In genomic region chr18:37361223-37362157, GRCh38 we compare ENCODE assay signal across 18 cellular contexts.
A peak's percentile ranks its signal among the peaks of the same experiment; 100 is the strongest.
DNase-seq lines count a peak whose midpoint lies in the region; ATAC-seq and TF ChIP-seq lines count a peak whose summit lies in the region.
"Had no signal": no experiment of that assay in that cellular context is flagged by ENCODE, and none has a peak within 500 bp of the region (broad histone marks: within the 10 kb centered on the region; RNA-seq: fewer than 3 reads in every experiment).

No MANE protein-coding gene starts in this region.

- H3K4me3 ChIP-seq in BLaER1 treated with 17β-estradiol and CSF1 and Interleukin-3, amounts not matched to agents 10 nM and 100 nM, result no peak overlapping the region
- H3K4me3 ChIP-seq in MG63 (no peak overlapping the region), iPS-20b (ENCODE audit: low read length) (peak overlapping the region; percentile 40; the same call in 1 of the 2 replicates)
- H3K4me3 ChIP-seq: hepatocyte, SJSA1 had no signal

- H3K27ac ChIP-seq in BLaER1 treated with 17β-estradiol and CSF1 and Interleukin-3, amounts not matched to agents 10 nM and 100 nM, result no peak overlapping the region
- H3K27ac ChIP-seq in iPS-20b (ENCODE audit: low read length), result no peak overlapping the region
- H3K27ac ChIP-seq in CD4-positive, alpha-beta T cell (ENCODE audit: low read depth, low read length), result no peak overlapping the region
- H3K27ac ChIP-seq: hepatocyte, SJSA1 had no signal

- no peak for TF ChIP-seq CTCF in omental fat pad (IDR thresholded peaks at IDR 0.05)
- TF ChIP-seq CTCF in CD4-positive, alpha-beta T cell (IDR thresholded peaks at IDR 0.05), result no peak

- peaks cover 0 to 21% (median 12%) of the 10 kb centered on the region in 11 experiments; a peak in 9 of 22 replicates for H3K27me3 ChIP-seq in BLaER1 treated with 17β-estradiol and CSF1 and Interleukin-3, amounts not matched to agents 10 nM and 100 nM
- H3K27me3 ChIP-seq in MG63 (no peaks in the 10 kb centered on the region), iPS-20b (ENCODE audit: insufficient read depth, low read length) (peaks cover 100% of the 10 kb centered on the region)
- H3K27me3 ChIP-seq in CD4-positive, alpha-beta T cell (ENCODE audit: control insufficient read depth, insufficient read depth, low read length), result peaks cover 23% of the 10 kb centered on the region
- H3K27me3 ChIP-seq: SJSA1 had no signal

- H3K36me3 ChIP-seq in BLaER1 treated with 17β-estradiol and CSF1 and Interleukin-3, amounts not matched to agents 10 nM and 100 nM, result no peaks in the 10 kb centered on the region
- H3K36me3 ChIP-seq in MG63 (no peaks in the 10 kb centered on the region), iPS-20b (ENCODE audit: insufficient read depth, low read depth, low read length) (no peaks in the 10 kb centered on the region)
- H3K36me3 ChIP-seq: SJSA1 had no signal

- intact Hi-C loops in CD4-positive, alpha-beta T cell (cut with DNase I, micrococcal nuclease), result no loop called here

- peak; percentile 26 for DNase-seq in MG63
- peak; percentile 98 for DNase-seq in NCI-H69 (lab: John Stamatoyannopoulos, UW)
- DNase-seq in NOMO-1 treated with dmso at 0.1 percent for 144 hours (lab: John Stamatoyannopoulos, UW; ENCODE audit: unreplicated experiment), result no peak
- DNase-seq in omental fat pad (ENCODE audit: low spot score), result no peak
- no peak for DNase-seq in CD4-positive, alpha-beta T cell
- DNase-seq: activated B cell treated with CpG ODN at 0.5 μM for 24 hours; activated CD4-positive, alpha-beta memory T cell treated with anti-CD3 and anti-CD28 coated beads, Interleukin-2, amount 10 ng/mL, durations not matched to agents 7 days and 5 days; activated T-cell treated with anti-CD3 and anti-CD28 coated beads, Interleukin-2, amount 50 U/mL, for 4 hours; NCI-H446; retina had no signal

- ATAC-seq in omental fat pad (ENCODE audit: low FRiP score), result no peak
- no peak for ATAC-seq in CD4-positive, alpha-beta T cell (ENCODE audit: poor library complexity)
- ATAC-seq in HG02623 (IDR thresholded peaks at IDR 0.05; ENCODE audit: unreplicated experiment), result no peak
- ATAC-seq: activated naive CD4-positive, alpha-beta T cell treated with anti-CD3 and anti-CD28 coated beads, Interleukin-2, amount 50 U/mL, for 72 hours; activated T-cell treated with anti-CD3 and anti-CD28 coated beads, Interleukin-2, amount 50 U/mL, for 4 hours; HCT116; stimulated activated memory B cell treated with anti-CD40 and anti-IgM and Interleukin-4, amounts not matched to agents 10 μg/mL and 1 μg/mL and 100 μg/mL, for 72 hours had no signal

- POLR2A ChIA-PET in CD4-positive, alpha-beta T cell (lab: Charles Lee), result no interaction called here

- CTCF ChIA-PET in CD4-positive, alpha-beta T cell (lab: Charles Lee), result no interaction called here

- no peak overlapping the region for H3K27ac Mint-ChIP-seq in CD4-positive, alpha-beta T cell
- H3K27ac Mint-ChIP-seq: activated CD4-positive, alpha-beta memory T cell treated with anti-CD3 and anti-CD28 coated beads, Interleukin-2, amount 10 ng/mL, durations not matched to agents 7 days and 5 days; activated naive CD4-positive, alpha-beta T cell treated with anti-CD3 and anti-CD28 coated beads, Interleukin-2, amount 50 U/mL, for 72 hours; stimulated activated memory B cell treated with anti-CD40 and anti-IgM and Interleukin-4, amounts not matched to agents 10 μg/mL and 1 μg/mL and 100 μg/mL, for 72 hours had no signal

- H3K4me1 Mint-ChIP-seq in CD4-positive, alpha-beta T cell (ENCODE audit: low read depth), result no peaks in the 10 kb centered on the region
- H3K4me1 Mint-ChIP-seq: activated B cell treated with CpG ODN at 0.5 μM for 24 hours; activated CD4-positive, alpha-beta memory T cell treated with anti-CD3 and anti-CD28 coated beads, Interleukin-2, amount 10 ng/mL, durations not matched to agents 7 days and 5 days; stimulated activated memory B cell treated with anti-CD40 and anti-IgM and Interleukin-4, amounts not matched to agents 10 μg/mL and 1 μg/mL and 100 μg/mL, for 72 hours had no signal

- H3K9me3 Mint-ChIP-seq in CD4-positive, alpha-beta T cell, result no peaks in the 10 kb centered on the region
- H3K9me3 Mint-ChIP-seq: activated B cell treated with CpG ODN at 0.5 μM for 24 hours; activated CD4-positive, alpha-beta memory T cell treated with anti-CD3 and anti-CD28 coated beads, Interleukin-2, amount 10 ng/mL, durations not matched to agents 7 days and 5 days; activated naive CD4-positive, alpha-beta T cell treated with anti-CD3 and anti-CD28 coated beads, Interleukin-2, amount 50 U/mL, for 72 hours; activated T-cell treated with anti-CD3 and anti-CD28 coated beads, Interleukin-2, amount 50 U/mL, for 4 hours; stimulated activated memory B cell treated with anti-CD40 and anti-IgM and Interleukin-4, amounts not matched to agents 10 μg/mL and 1 μg/mL and 100 μg/mL, for 72 hours had no signal

- H3K9me3 ChIP-seq in BLaER1 treated with 17β-estradiol and CSF1 and Interleukin-3, amounts not matched to agents 10 nM and 100 nM (replicated peaks in 1 of 11), result no peaks in the 10 kb centered on the region; a peak in 1 of 22 replicates
- H3K9me3 ChIP-seq in MG63, result no peaks in the 10 kb centered on the region
- no peaks in the 10 kb centered on the region for H3K9me3 ChIP-seq in iPS-20b (ENCODE audit: insufficient read depth, low read depth, low read length)
- H3K9me3 ChIP-seq in CD4-positive, alpha-beta T cell (ENCODE audit: control insufficient read depth, low read length), result no peaks in the 10 kb centered on the region
- H3K9me3 ChIP-seq: SJSA1 had no signal

- H3K4me2 ChIP-seq in BLaER1 treated with 17β-estradiol and CSF1 and Interleukin-3, amounts not matched to agents 10 nM and 100 nM, result peak overlapping the region; percentile 23 to 78 (median 58); a peak in 20 of 22 replicates
- H3K4me2 ChIP-seq: hepatocyte had no signal

- H3K9ac ChIP-seq in BLaER1 treated with 17β-estradiol and CSF1 and Interleukin-3, amounts not matched to agents 10 nM and 100 nM, result no peak overlapping the region
- H3K9ac ChIP-seq in iPS-20b (ENCODE audit: low read depth, low read length), result no peak overlapping the region

- peaks cover 5 to 57% (median 41%) of the 10 kb centered on the region in 10 experiments; a peak in 17 of 20 replicates for H3K4me1 ChIP-seq in BLaER1 treated with 17β-estradiol and CSF1 and Interleukin-3, amounts not matched to agents 10 nM and 100 nM
- H3K4me1 ChIP-seq in iPS-20b (ENCODE audit: insufficient read depth, low read length), result peaks cover 14% of the 10 kb centered on the region
- H3K4me1 ChIP-seq: SJSA1 had no signal

- no peak overlapping the region for H3K4me3 Mint-ChIP-seq in CD4-positive, alpha-beta T cell
- H3K4me3 Mint-ChIP-seq: activated B cell treated with CpG ODN at 0.5 μM for 24 hours; activated CD4-positive, alpha-beta memory T cell treated with anti-CD3 and anti-CD28 coated beads, Interleukin-2, amount 10 ng/mL, durations not matched to agents 7 days and 5 days; activated T-cell treated with anti-CD3 and anti-CD28 coated beads, Interleukin-2, amount 50 U/mL, for 4 hours; stimulated activated memory B cell treated with anti-CD40 and anti-IgM and Interleukin-4, amounts not matched to agents 10 μg/mL and 1 μg/mL and 100 μg/mL, for 72 hours had no signal

- H3K27me3 Mint-ChIP-seq in CD4-positive, alpha-beta T cell, result peaks cover 28% of the 10 kb centered on the region

- no peaks in the 10 kb centered on the region for H3K36me3 Mint-ChIP-seq in CD4-positive, alpha-beta T cell (ENCODE audit: low read depth)
- H3K36me3 Mint-ChIP-seq: activated naive CD4-positive, alpha-beta T cell treated with anti-CD3 and anti-CD28 coated beads, Interleukin-2, amount 50 U/mL, for 72 hours; stimulated activated memory B cell treated with anti-CD40 and anti-IgM and Interleukin-4, amounts not matched to agents 10 μg/mL and 1 μg/mL and 100 μg/mL, for 72 hours had no signal

- H4K20me1 ChIP-seq in BLaER1 treated with 17β-estradiol and CSF1 and Interleukin-3, amounts not matched to agents 10 nM and 100 nM, result no peaks in the 10 kb centered on the region; a peak in 1 of 22 replicates

Comparison
In these comparisons a context has a peak if more than half of its experiments do, and no peak if none do; other contexts are left out.
1. DNase-seq: peak in MG63 (single experiment) and NCI-H69 (single experiment); none in NOMO-1 treated with dmso at 0.1 percent for 144 hours (single experiment), omental fat pad (single experiment) and CD4-positive, alpha-beta T cell (0 of 10).